In the genomic region with DNA sequence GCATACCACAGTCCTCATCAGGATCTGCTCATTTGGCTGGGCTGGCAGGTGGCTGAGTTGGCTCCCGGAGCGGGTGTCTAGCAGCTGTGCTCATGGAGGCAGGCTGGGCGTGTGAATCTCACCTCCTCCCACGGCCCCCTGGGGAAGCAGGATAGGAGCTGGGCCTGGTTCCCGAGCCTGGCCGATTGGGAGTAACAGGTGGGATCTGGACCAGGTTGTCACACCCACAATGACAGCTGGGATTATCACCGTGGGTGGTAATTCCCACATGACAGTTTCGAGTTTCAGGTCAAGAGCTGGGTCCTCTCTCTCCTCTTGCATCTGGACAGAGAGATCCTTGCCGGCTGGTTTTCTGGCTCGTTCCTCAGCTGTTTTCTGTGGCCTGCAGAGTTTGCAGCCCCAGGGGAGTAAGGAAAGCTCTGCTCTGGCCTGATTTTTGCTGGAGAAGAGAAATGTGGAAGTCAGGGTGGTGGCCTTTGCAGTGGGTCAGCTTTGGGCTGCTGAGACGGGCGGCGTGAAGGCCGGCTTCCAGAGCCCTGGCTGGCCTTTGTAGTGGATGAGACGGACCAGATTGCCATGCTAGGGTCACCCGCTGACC, we compare ENCODE assay signal across 11 cellular contexts. TPM values are rescaled to one million over a fixed set of nuclear protein-coding genes. Genes with fewer than 3 reads are reported as not detected.
DNase-seq lines count a peak whose midpoint lies in the region; ATAC-seq and TF ChIP-seq lines count a peak whose summit lies in the region.
"Had no signal": no experiment of that assay in that cellular context is flagged by ENCODE, and none has a peak within 500 bp of the region (broad histone marks: within the 10 kb centered on the region; RNA-seq: fewer than 3 reads in every experiment).

No MANE protein-coding gene starts in this region.

- H3K27ac Mint-ChIP-seq in natural killer cell = peak overlapping the region; percentile 63 to 76
- H3K27ac Mint-ChIP-seq: mesothelial cell of epicardium had no signal

- H3K4me1 Mint-ChIP-seq in natural killer cell = peaks cover 88 to 90% of the 10 kb centered on the region in 2 donors

- no peaks in the 10 kb centered on the region for H3K9me3 Mint-ChIP-seq in natural killer cell

- no peaks in the 10 kb centered on the region for H3K27me3 Mint-ChIP-seq in natural killer cell (ENCODE audit: low read depth in 2 of 2)

- H3K4me3 Mint-ChIP-seq in natural killer cell = peak overlapping the region; percentile 70
- H3K4me3 Mint-ChIP-seq: mesothelial cell of epicardium had no signal

- peak; percentile 88 for DNase-seq in DMS 273 treated with DMSO at 0.1 percent for 48 hours (lab: John Stamatoyannopoulos, UW)
- peak; percentile 98 for DNase-seq in NCI-H2171 treated with DMSO at 0.1 percent for 48 hours (lab: John Stamatoyannopoulos, UW)
- DNase-seq in coronary artery (ENCODE audit: low spot score) = no peak
- DNase-seq in natural killer cell = no peak
- no peak for DNase-seq in hippocampal formation (lab: John Stamatoyannopoulos, UW)
- DNase-seq in activated CD4-positive, CD25-positive, alpha-beta regulatory T cell treated with anti-CD3 and anti-CD28 coated beads, Interleukin-2, amount 50 U/mL, for 72 hours = no peak
- DNase-seq in AG08395 (ENCODE audit: low spot score) = no peak
- DNase-seq: activated naive CD4-positive, alpha-beta T cell; Kasumi-1 had no signal

- intact Hi-C loops in natural killer cell (cut with micrococcal nuclease) = no loop called here

- H3K27ac ChIP-seq in coronary artery = peak overlapping the region; percentile 6 to 69

- TF ChIP-seq CTCF in coronary artery (IDR thresholded peaks at IDR 0.05) = no peak
- TF ChIP-seq CTCF in natural killer cell (IDR thresholded peaks at IDR 0.05) = no peak

- peak overlapping the region; percentile 15 for H3K4me3 ChIP-seq in coronary artery

- ATAC-seq in natural killer cell (no peak), GM21723 (IDR thresholded peaks at IDR 0.05; ENCODE audit: unreplicated experiment) (no peak)

- no peaks in the 10 kb centered on the region for H3K36me3 Mint-ChIP-seq in natural killer cell

RNA-seq across cellular contexts. Expression of gene BCR, which starts 57.0 kb away (rescaled TPM):
- 100 to 1,000 TPM; 166 to 186 (median 167) TPM for total RNA-seq in natural killer cell

Comparison
In these comparisons a context has a peak if more than half of its experiments do, and no peak if none do; other contexts are left out.
1. DNase-seq: peak in DMS 273 treated with DMSO at 0.1 percent for 48 hours (single experiment) and NCI-H2171 treated with DMSO at 0.1 percent for 48 hours (single experiment); none in coronary artery (single experiment), natural killer cell (single experiment), hippocampal formation (0 of 2), activated CD4-positive, CD25-positive, alpha-beta regulatory T cell treated with anti-CD3 and anti-CD28 coated beads, Interleukin-2, amount 50 U/mL, for 72 hours (single experiment) and AG08395 (single experiment).